In the genomic region with DNA sequence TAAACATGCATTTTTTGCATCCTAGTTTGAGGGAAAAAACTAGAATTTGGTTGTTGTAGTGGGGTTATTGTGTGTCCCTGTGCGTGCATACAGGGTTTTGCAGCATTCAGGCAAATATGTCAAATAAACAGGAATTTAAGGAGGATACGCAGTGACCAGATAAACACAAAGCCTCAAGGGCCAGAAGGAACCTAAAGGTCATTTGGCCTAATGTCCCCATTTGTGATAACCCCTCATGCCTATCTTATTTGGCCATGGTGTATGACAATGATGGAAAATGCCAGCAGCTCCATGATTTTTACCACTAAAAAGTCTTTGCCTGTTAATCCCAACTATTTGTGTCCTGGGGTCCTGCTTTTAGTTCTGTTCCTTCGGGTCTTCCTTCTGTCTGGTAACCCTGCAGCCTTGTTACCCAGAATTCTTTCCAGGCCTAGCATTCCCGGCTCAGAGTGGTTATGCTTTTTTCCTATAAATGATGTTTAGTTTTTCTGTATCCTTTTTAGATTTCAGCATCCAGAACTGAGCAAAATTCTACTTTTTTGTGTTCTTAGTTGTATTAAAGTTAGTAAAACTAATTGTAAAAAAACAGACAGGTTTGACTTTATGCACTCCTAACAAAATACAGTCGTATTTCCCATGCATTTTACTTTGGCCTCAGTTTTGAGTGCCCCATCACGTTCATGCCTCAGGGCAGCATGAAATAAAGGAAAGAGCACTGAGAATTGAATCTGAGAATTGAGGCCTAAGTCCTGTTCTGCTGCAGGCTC, we compare ENCODE assay signal across 1 cellular context.
TF ChIP-seq lines count a peak whose summit lies in the region.

No MANE protein-coding gene starts in this region.

TF ChIP-seq in H1, 55 proteins besides CTCF, POLR2A, EP300 and RAD21:
- TF ChIP-seq CTBP2 (IDR thresholded peaks at IDR 0.05; ENCODE audit: borderline replicate concordance, insufficient read depth, insufficient read length, low read length) (no peak), NANOG (IDR thresholded peaks at IDR 0.05; ENCODE audit: insufficient read depth, low read depth, low read length, poor library complexity, severe bottlenecking) (no peak), CBX8 (IDR thresholded peaks at IDR 0.05; ENCODE audit: borderline replicate concordance, low read depth, low read length) (no peak), TAF7 (optimal IDR thresholded peaks at IDR 0.05; ENCODE audit: borderline replicate concordance, low read depth, low read length) (no peak), RFX5 (IDR thresholded peaks at IDR 0.05; ENCODE audit: borderline replicate concordance, low read depth, low read length) (no peak), POU5F1 (IDR thresholded peaks at IDR 0.05; ENCODE audit: low read depth, low read length) (no peak), TBP (IDR thresholded peaks at IDR 0.05; ENCODE audit: low read depth, low read length) (no peak), CEBPB (IDR thresholded peaks at IDR 0.05; ENCODE audit: low read depth, low read length) (no peak), SIX5 (IDR thresholded peaks at IDR 0.05; ENCODE audit: low read depth, low read length) (no peak), CREB1 (IDR thresholded peaks at IDR 0.05) (no peak), SUZ12 (IDR thresholded peaks at IDR 0.05; ENCODE audit: low read length) (no peak), YY1 (IDR thresholded peaks at IDR 0.05; ENCODE audit: low read depth, low read length) (no peak), EZH2 (IDR thresholded peaks at IDR 0.05; ENCODE audit: low read depth, low read length, severe bottlenecking) (no peak), JUND (IDR thresholded peaks at IDR 0.05; ENCODE audit: low read length) (no peak), TEAD4 (IDR thresholded peaks at IDR 0.05; ENCODE audit: low read depth, low read length) (no peak)
